In genomic region chr11:120499859-120500258, GRCh38 we compare ENCODE assay signal across 14 cellular contexts. TPM values are rescaled to one million over a fixed set of nuclear protein-coding genes. Genes with fewer than 3 reads are reported as not detected.
DNase-seq lines count a peak whose midpoint lies in the region; ATAC-seq and TF ChIP-seq lines count a peak whose summit lies in the region.
"Had no signal": no experiment of that assay in that cellular context is flagged by ENCODE, and none has a peak within 500 bp of the region (broad histone marks: within the 10 kb centered on the region; RNA-seq: fewer than 3 reads in every experiment).

No MANE protein-coding gene starts in this region.

- no peaks in the 10 kb centered on the region for H3K9me3 ChIP-seq in H9 (ENCODE audit: control insufficient read depth, low read depth, low read length)
- no peaks in the 10 kb centered on the region for H3K9me3 ChIP-seq in adipocyte (ENCODE audit: control insufficient read depth, low read length)
- H3K9me3 ChIP-seq in thyroid gland = no peaks in the 10 kb centered on the region
- H3K9me3 ChIP-seq: A549, BE2C had no signal

- H3K36me3 ChIP-seq in adipocyte (ENCODE audit: control insufficient read depth, insufficient read depth, low read length, severe bottlenecking) (no peaks in the 10 kb centered on the region), thyroid gland (no peaks in the 10 kb centered on the region)
- H3K36me3 ChIP-seq: BE2C had no signal

- H3K23me2 ChIP-seq in H9 (ENCODE audit: insufficient read length, low read depth, low read length, poor library complexity, severe bottlenecking) = no peaks in the 10 kb centered on the region

- H4K20me1 ChIP-seq in H9 (ENCODE audit: control insufficient read depth, insufficient read depth, insufficient read length) = no peaks in the 10 kb centered on the region

- H3K4me1 ChIP-seq in H9 (ENCODE audit: insufficient read depth, low read length) (peaks cover 15% of the 10 kb centered on the region), adipocyte (ENCODE audit: control insufficient read depth, insufficient read depth, low read length) (peaks cover 8% of the 10 kb centered on the region), thyroid gland (peaks cover 17 to 37% of the 10 kb centered on the region in 2 donors)
- H3K4me1 ChIP-seq: A549, BE2C had no signal

- H3K4me2 ChIP-seq in H9 (ENCODE audit: insufficient read depth, insufficient read length, low read length) = no peak overlapping the region
- H3K4me2 ChIP-seq: A549 had no signal

- H3K27me3 ChIP-seq in H9 (ENCODE audit: insufficient read depth, low read length) = no peaks in the 10 kb centered on the region
- H3K27me3 ChIP-seq in adipocyte (replicated peaks; ENCODE audit: control insufficient read depth, insufficient read depth, low read length) = peaks cover under 1% of the 10 kb centered on the region
- H3K27me3 ChIP-seq in thyroid gland = no peaks in the 10 kb centered on the region
- H3K27me3 ChIP-seq: BE2C had no signal

- no peak overlapping the region for H3K9ac ChIP-seq in H9 (ENCODE audit: extremely low read depth, insufficient read length, low read length)
- no peak overlapping the region for H3K9ac ChIP-seq in adipocyte (ENCODE audit: low read length)

- no peak overlapping the region for H2BK12ac ChIP-seq in H9 (ENCODE audit: insufficient read length, low read depth, low read length)

- H2AFZ ChIP-seq in H9 (ENCODE audit: low read length) = no peak overlapping the region

- no peak for DNase-seq in H9
- no peak for DNase-seq in adipocyte (ENCODE audit: low read depth)
- no peak for DNase-seq in nephron progenitor cell
- DNase-seq in thyroid gland = no peak
- no peak for DNase-seq in MV-4-11 (lab: John Stamatoyannopoulos, UW)
- no peak for DNase-seq in NCI-H1417 treated with DMSO at 0.1 percent for 48 hours (lab: John Stamatoyannopoulos, UW)
- DNase-seq: BE2C; CD4-positive, alpha-beta memory T cell; DMS79 had no signal

- H3K4me1 Mint-ChIP-seq in H9 (peaks cover 56 to 73% of the 10 kb centered on the region in 2 experiments), nephron progenitor cell (peaks cover 32% of the 10 kb centered on the region)
- H3K4me1 Mint-ChIP-seq: CD4-positive, alpha-beta memory T cell; IgD-negative memory B cell had no signal

- no peak overlapping the region for H4K8ac ChIP-seq in H9 (replicated peaks; ENCODE audit: insufficient read length, low read depth, low read length)

- no peak overlapping the region for H2BK5ac ChIP-seq in H9 (ENCODE audit: insufficient read length, low read length)

- no peaks in the 10 kb centered on the region for H3K9me3 Mint-ChIP-seq in H9
- no peaks in the 10 kb centered on the region for H3K9me3 Mint-ChIP-seq in nephron progenitor cell
- H3K9me3 Mint-ChIP-seq: CD4-positive, alpha-beta memory T cell; IgD-negative memory B cell had no signal

- no peak overlapping the region for H2BK120ac ChIP-seq in H9 (ENCODE audit: low read depth, low read length, poor library complexity, severe bottlenecking)

- ATAC-seq in HG03095 (IDR thresholded peaks at IDR 0.05; ENCODE audit: unreplicated experiment) = no peak
- ATAC-seq: A549 had no signal

- no peak overlapping the region for H3K56ac ChIP-seq in H9 (ENCODE audit: insufficient read length, low read depth, low read length)

- H3T11ph ChIP-seq in H9 (ENCODE audit: low read length) = no peak overlapping the region

- no peak overlapping the region for H3K23ac ChIP-seq in H9 (ENCODE audit: insufficient read length, low read depth, low read length)

- H4K5ac ChIP-seq in H9 (ENCODE audit: insufficient read length, low read depth, low read length) = no peak overlapping the region

- H3K27ac Mint-ChIP-seq in H9 (peak overlapping the region in 1 of 3 experiments; percentile 37; a peak in 2 of 7 replicates), nephron progenitor cell (peak overlapping the region; percentile 47)
- H3K27ac Mint-ChIP-seq: CD4-positive, alpha-beta memory T cell; IgD-negative memory B cell had no signal

- no peak overlapping the region for H3K14ac ChIP-seq in H9 (ENCODE audit: insufficient read depth, low read length)

- no peak overlapping the region for H3K4ac ChIP-seq in H9 (ENCODE audit: low read depth, low read length)

- no peak overlapping the region for H3K27ac ChIP-seq in H9 (ENCODE audit: insufficient read length, low read depth, low read length)
- peak overlapping the region in 2 of 3 donors; percentile 29 to 31 for H3K27ac ChIP-seq in thyroid gland
- H3K27ac ChIP-seq: A549, C4-2B had no signal

- H3K27me3 Mint-ChIP-seq in H9 (ENCODE audit: low read depth) = no peaks in the 10 kb centered on the region
- peaks cover 16% of the 10 kb centered on the region for H3K27me3 Mint-ChIP-seq in nephron progenitor cell (ENCODE audit: low read depth, poor library complexity)

- TF ChIP-seq POLR2A in thyroid gland (IDR thresholded peaks at IDR 0.05) = no peak

- intact Hi-C loops in thyroid gland (cut with DNase I) = no loop called here

- H3K79me2 ChIP-seq in H9 (ENCODE audit: insufficient read depth, low read length) = no peaks in the 10 kb centered on the region

- no peaks in the 10 kb centered on the region for H3K79me1 ChIP-seq in H9 (ENCODE audit: insufficient read depth, low read depth, low read length, poor library complexity, severe bottlenecking)

- TF ChIP-seq CTCF in H9 (conservative IDR thresholded peaks at IDR 0.05) = no peak
- TF ChIP-seq CTCF in nephron progenitor cell (IDR thresholded peaks at IDR 0.05) = no peak
- no peak for TF ChIP-seq CTCF in thyroid gland (IDR thresholded peaks at IDR 0.05)

- no peak overlapping the region for H2BK15ac ChIP-seq in H9 (ENCODE audit: low read depth, low read length)

- WGBS in H9 (ENCODE audit: extremely low coverage, insufficient read length, low lambda C conversion rate) = no CpG with 5 or more reads among the region's 5 CpGs
- 62 to 82% methylated on average over 5 of the region's 5 CpGs for WGBS in thyroid gland, 2 donors

- no peak overlapping the region for H2AK5ac ChIP-seq in H9 (ENCODE audit: insufficient read length, low read length)

- H3K4me3 ChIP-seq in adipocyte (ENCODE audit: low read length) (peak overlapping the region; percentile 43), thyroid gland (replicated peaks in 1 of 3) (no peak overlapping the region)
- H3K4me3 ChIP-seq: A549 had no signal

- H3K4me3 Mint-ChIP-seq in H9 (no peak overlapping the region), nephron progenitor cell (no peak overlapping the region)
- H3K4me3 Mint-ChIP-seq: CD4-positive, alpha-beta memory T cell; IgD-negative memory B cell had no signal

- H3K18ac ChIP-seq in H9 (ENCODE audit: insufficient read length, low read depth, low read length) = peak overlapping the region; percentile 41

- no peak overlapping the region for H4K91ac ChIP-seq in H9 (ENCODE audit: insufficient read length, low read depth, low read length)

- H2BK20ac ChIP-seq in H9 (ENCODE audit: low read depth, low read length, poor library complexity, severe bottlenecking) = peak overlapping the region; percentile 83

- H3K36me3 Mint-ChIP-seq in H9 (ENCODE audit: insufficient read depth in 1 of 3, low read depth in 3 of 3) (no peaks in the 10 kb centered on the region), nephron progenitor cell (ENCODE audit: low read depth) (no peaks in the 10 kb centered on the region)
- H3K36me3 Mint-ChIP-seq: CD4-positive, alpha-beta memory T cell; IgD-negative memory B cell had no signal

RNA-seq across cellular contexts. Expression of gene GRIK4, which starts 11.7 kb away (rescaled TPM):
- total RNA-seq in H9 (2021) (2.2 and 2.3 TPM in 2 replicates), thyroid gland (1 to 10 TPM in 2 of 4 donors, under 1 TPM in 2; 0.54 to 3.7 (median 0.99) TPM)
- total RNA-seq: CD4-positive, alpha-beta memory T cell; HT1080 had no signal
